1 cellular context compared by ENCODE assay signal in genomic region chr9:77177894-77178794, GRCh38.
TF ChIP-seq lines count a peak whose summit lies in the region.

No MANE protein-coding gene starts in this region.

TF ChIP-seq in HepG2, 621 proteins besides CTCF, POLR2A, EP300 and RAD21 (continues in another document):
- no peak for TF ChIP-seq ZNF275 (CRISPR knock-in tag; IDR thresholded peaks at IDR 0.05; ENCODE audit: borderline replicate concordance)
- TF ChIP-seq PITX1 (CRISPR knock-in tag; IDR thresholded peaks at IDR 0.05) = 0 out of 2 replicates have a peak, but pooled peaks have one; percentile 54
- no peak for TF ChIP-seq CEBPG (CRISPR knock-in tag; IDR thresholded peaks at IDR 0.05)
- TF ChIP-seq USF2 (IDR thresholded peaks at IDR 0.05; ENCODE audit: low read depth, low read length) = no peak
- TF ChIP-seq USF2 (CRISPR knock-in tag; IDR thresholded peaks at IDR 0.05; ENCODE audit: borderline replicate concordance) = peak; percentile 34; the same call in 1 of the 2 replicates
- peak; percentile 63 for TF ChIP-seq AGO2 (optimal IDR thresholded peaks at IDR 0.05; ENCODE audit: low read depth, low read length)
- TF ChIP-seq ZNF326 (CRISPR knock-in tag; IDR thresholded peaks at IDR 0.05; ENCODE audit: borderline replicate concordance) = no peak
- no peak for TF ChIP-seq GMEB1 (CRISPR knock-in tag; IDR thresholded peaks at IDR 0.05; ENCODE audit: borderline replicate concordance)
- peak; percentile 51 for TF ChIP-seq U2AF1 (optimal IDR thresholded peaks at IDR 0.05; ENCODE audit: low read depth, low read length)
- 0 out of 2 replicates have a peak, but pooled peaks have one; percentile 72 for TF ChIP-seq ZNF101 (CRISPR knock-in tag; IDR thresholded peaks at IDR 0.05; ENCODE audit: borderline replicate concordance, low read depth)
- TF ChIP-seq CCAR2 (optimal IDR thresholded peaks at IDR 0.05; ENCODE audit: low read depth, low read length) = no peak
- peak; percentile 80; the same call in 1 of the 2 replicates for TF ChIP-seq ZNF703 (CRISPR knock-in tag; IDR thresholded peaks at IDR 0.05; ENCODE audit: borderline replicate concordance)
- TF ChIP-seq ZBTB38 (CRISPR knock-in tag; IDR thresholded peaks at IDR 0.05) = peak; percentile 63; the same call in 1 of the 2 replicates
- peak; percentile 36; the same call in 1 of the 2 replicates for TF ChIP-seq KDM3A (CRISPR knock-in tag; IDR thresholded peaks at IDR 0.05; ENCODE audit: low read depth)
- TF ChIP-seq ZNF446 (CRISPR knock-in tag; IDR thresholded peaks at IDR 0.05) = 0 out of 2 replicates have a peak, but pooled peaks have one; percentile 94
- peak; percentile 4; the same call in 1 of the 2 replicates for TF ChIP-seq ARID5B (CRISPR knock-in tag; IDR thresholded peaks at IDR 0.05)
- TF ChIP-seq MTA1 (CRISPR knock-in tag; IDR thresholded peaks at IDR 0.05; ENCODE audit: borderline replicate concordance) = peak; percentile 21; the same call in 1 of the 2 replicates
- TF ChIP-seq ZNF737 (CRISPR knock-in tag; IDR thresholded peaks at IDR 0.05; ENCODE audit: borderline replicate concordance) = no peak
- peak; percentile 92 for TF ChIP-seq ZNF687 (CRISPR knock-in tag; IDR thresholded peaks at IDR 0.05)
- TF ChIP-seq ZNF761 (CRISPR knock-in tag; conservative IDR thresholded peaks at IDR 0.05) = 0 out of 2 replicates have a peak, but pooled peaks have one; percentile 21
- no peak; the same call in 1 of the 2 replicates for TF ChIP-seq TFE3 (CRISPR knock-in tag; IDR thresholded peaks at IDR 0.05)
- TF ChIP-seq ZNF441 (CRISPR knock-in tag; IDR thresholded peaks at IDR 0.05; ENCODE audit: borderline replicate concordance) = peak; percentile 14; the same call in 1 of the 2 replicates
- peak; percentile 47; the same call in 1 of the 2 replicates for TF ChIP-seq BCL3 (CRISPR knock-in tag; IDR thresholded peaks at IDR 0.05)
- peak; percentile 20; the same call in 1 of the 2 replicates for TF ChIP-seq ZNF501 (CRISPR knock-in tag; IDR thresholded peaks at IDR 0.05)
- TF ChIP-seq IRF1 (CRISPR knock-in tag; IDR thresholded peaks at IDR 0.05; ENCODE audit: low read depth) = 0 out of 2 replicates have a peak, but pooled peaks have one; percentile 15
- peak; percentile 16; the same call in 1 of the 2 replicates for TF ChIP-seq PHF8 (CRISPR knock-in tag; IDR thresholded peaks at IDR 0.05)
- 0 out of 2 replicates have a peak, but pooled peaks have one; percentile 7 for TF ChIP-seq HOXA3 (CRISPR knock-in tag; IDR thresholded peaks at IDR 0.05)
- 0 out of 2 replicates have a peak, but pooled peaks have one; percentile 1 for TF ChIP-seq ZNF768 (CRISPR knock-in tag; IDR thresholded peaks at IDR 0.05)
- no peak for TF ChIP-seq MAFG (CRISPR knock-in tag; IDR thresholded peaks at IDR 0.05)
- 0 out of 2 replicates have a peak, but pooled peaks have one; percentile 51 for TF ChIP-seq CCDC6 (CRISPR knock-in tag; IDR thresholded peaks at IDR 0.05)
- 0 out of 2 replicates have a peak, but pooled peaks have one; percentile 21 for TF ChIP-seq ZBTB7B (CRISPR knock-in tag; IDR thresholded peaks at IDR 0.05)
- TF ChIP-seq BHLHE40 (IDR thresholded peaks at IDR 0.05; ENCODE audit: low read length) = peak; percentile 64
- peak; percentile 51; the same call in 1 of the 2 replicates for TF ChIP-seq SALL1 (CRISPR knock-in tag; IDR thresholded peaks at IDR 0.05)
- 0 out of 2 replicates have a peak, but pooled peaks have one; percentile 19 for TF ChIP-seq ZNF512B (CRISPR knock-in tag; IDR thresholded peaks at IDR 0.05; ENCODE audit: borderline replicate concordance)
- no peak for TF ChIP-seq ZFYVE20 (CRISPR knock-in tag; IDR thresholded peaks at IDR 0.05; ENCODE audit: borderline replicate concordance, low read depth)
